In the genomic region with DNA sequence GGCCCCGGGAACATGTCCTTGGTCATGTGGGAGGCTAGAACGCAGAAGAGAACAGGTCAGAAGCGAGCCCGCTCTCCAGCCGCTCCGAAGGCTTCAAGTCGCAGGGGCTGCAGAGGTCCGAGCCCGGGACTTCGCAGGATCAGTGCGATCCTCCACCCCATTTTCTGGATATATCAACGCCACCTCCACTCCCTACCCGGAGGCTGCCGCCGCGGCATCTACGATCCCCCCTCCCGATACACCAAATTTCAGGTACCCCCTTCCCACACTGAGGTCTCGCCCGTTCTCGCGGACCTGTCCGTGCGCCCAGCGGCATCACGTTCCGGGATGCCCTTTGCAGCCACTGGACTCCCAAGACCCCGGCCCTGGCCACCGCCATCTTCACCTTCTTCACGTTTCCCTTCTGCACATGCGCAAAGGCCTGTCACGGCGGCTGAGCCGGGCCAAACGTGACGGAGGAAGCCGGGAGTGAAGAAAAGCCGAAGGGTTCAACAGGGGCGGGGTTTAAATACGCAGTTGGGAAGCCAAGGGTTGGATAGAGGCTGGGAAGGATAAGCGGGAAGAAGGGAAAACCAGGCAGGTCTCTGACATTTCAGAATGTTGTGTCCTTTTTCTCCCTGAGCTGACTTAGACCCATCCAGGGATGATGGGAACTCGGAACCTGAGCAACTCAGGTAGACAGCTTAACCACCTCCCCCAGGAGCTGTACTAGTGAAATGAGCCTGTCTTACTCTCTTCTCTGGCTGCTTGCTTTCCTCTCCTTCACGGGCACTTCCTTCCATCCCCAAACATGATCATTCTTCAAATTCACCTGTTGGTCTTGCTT, we compare ENCODE assay signal across 8 cellular contexts. TPM values are rescaled to one million over a fixed set of nuclear protein-coding genes. Genes with fewer than 3 reads are reported as not detected.
DNase-seq lines count a peak whose midpoint lies in the region; ATAC-seq and TF ChIP-seq lines count a peak whose summit lies in the region.

A gene (minus strand): TSS at position 399 of the 826 bp plus-strand sequence. CDS start 20 bp downstream, at position 379.

- CTCF ChIA-PET in Panc1 (lab: Charles Lee): interaction anchor here (0.5 kb wide), 1 partner anchor 148 kb away, joined by 3 read pairs; no protein-coding TSS in a partner anchor

- H3K27me3 ChIP-seq in Panc1 (ENCODE audit: control insufficient read depth, insufficient read depth, low read length) (no peaks in the 10 kb centered on the region), mucosa of rectum (ENCODE audit: control insufficient read depth in 2 of 2, insufficient read depth in 2 of 2, low read length in 2 of 2) (no peaks in the 10 kb centered on the region)

- intact Hi-C loops in Panc1 (cut with micrococcal nuclease; ENCODE audit: unreplicated experiment): no loop called here

- no TSS peak for BruUV-seq in Panc1 (replicated peaks; lab: Mats Ljungman, UMichigan)

- in situ Hi-C loops in Panc1 (cut with HindIII; ENCODE audit: low pct_unique_long_range_greater_than_20kb, low sequenced_read_pairs): no loop called here

- TF ChIP-seq CTCF in Panc1 (IDR thresholded peaks at IDR 0.05): no peak
- no peak for TF ChIP-seq CTCF in epithelial cell of proximal tubule (conservative IDR thresholded peaks at IDR 0.05; ENCODE audit: low read depth, low read length)

- ATAC-seq in GM19372 (IDR thresholded peaks at IDR 0.05; ENCODE audit: low read depth, unreplicated experiment): peak; percentile 66
- peak; percentile 97 for ATAC-seq in Panc1

- H3K4me1 ChIP-seq in Panc1 (ENCODE audit: control insufficient read depth, insufficient read depth, low read length): peaks cover 15% of the 10 kb centered on the region
- peaks cover 5 to 18% of the 10 kb centered on the region in 2 donors for H3K4me1 ChIP-seq in mucosa of rectum (ENCODE audit: control insufficient read depth in 2 of 2, insufficient read depth in 2 of 2, low read length in 2 of 2)

- POLR2A ChIA-PET in Panc1 (lab: Charles Lee): interaction anchor here (0.6 to 1.0 kb wide), 2 partner anchors 157 to 211 kb away, joined by 3 to 7 read pairs; no protein-coding TSS in a partner anchor

- DNase-seq in AML-193 (lab: John Stamatoyannopoulos, UW) (peak; percentile 54 to 55), KG1 (lab: John Stamatoyannopoulos, UW) (peak; percentile 80), Panc1 (ENCODE audit: low read depth, low spot score) (peak; percentile 64), epithelial cell of proximal tubule (ENCODE audit: low read depth) (no peak)
- DNase-seq in activated T-cell treated with anti-CD3 and anti-CD28 coated beads, Interleukin-2, amount 50 U/mL, for 1 hour: peak; percentile 86
- peak; percentile 72 to 74 for DNase-seq in stimulated activated CD8-positive, alpha-beta memory T cell treated with anti-CD3 and anti-CD28 coated beads, Interleukin-4, amount 100 ng/mL, for 4 hours (ENCODE audit: low read depth in 2 of 2, low spot score in 1 of 2)

- H3K36me3 ChIP-seq in Panc1 (ENCODE audit: control insufficient read depth, insufficient read depth, low read length) (peaks cover 7% of the 10 kb centered on the region), mucosa of rectum (ENCODE audit: control insufficient read depth in 2 of 2, insufficient read depth in 2 of 2, low read length in 2 of 2) (peaks cover 22 to 24% of the 10 kb centered on the region in 2 donors)

- H3K9me3 ChIP-seq in Panc1 (ENCODE audit: control insufficient read depth, insufficient read depth, low read depth, low read length): no peaks in the 10 kb centered on the region
- H3K9me3 ChIP-seq in mucosa of rectum (ENCODE audit: control insufficient read depth in 2 of 2, low read length in 2 of 2): no peaks in the 10 kb centered on the region

- H3K27ac ChIP-seq in Panc1 (ENCODE audit: low read length): peak within 1 kb of the TSS; percentile 78
- peak within 1 kb of the TSS; percentile 64 to 77 for H3K27ac ChIP-seq in mucosa of rectum (ENCODE audit: low read depth in 2 of 2, low read length in 2 of 2)

- peak within 1 kb of the TSS; percentile 96 to 97 for H3K9ac ChIP-seq in mucosa of rectum (ENCODE audit: low read depth in 1 of 2, low read length in 2 of 2)

- peak within 1 kb of the TSS; percentile 77 to 78 for H3K4me3 ChIP-seq in Panc1 (ENCODE audit: low read depth in 2 of 2, low read length in 2 of 2)
- peak within 1 kb of the TSS; percentile 98 for H3K4me3 ChIP-seq in epithelial cell of proximal tubule (ENCODE audit: low read depth, low read length)
- H3K4me3 ChIP-seq in mucosa of rectum (ENCODE audit: low read length in 2 of 2): peak within 1 kb of the TSS; percentile 95 to 98

RNA-seq across cellular contexts. Expression of the gene that starts here (rescaled TPM):
- total RNA-seq in Panc1 (2021; ENCODE audit: unreplicated experiment): 242 TPM
- 245 TPM for polyA plus RNA-seq in Panc1 (2012; ENCODE audit: insufficient read length)
- 217 and 269 TPM in 2 replicates for total RNA-seq in epithelial cell of proximal tubule
